ENCODE assay signal across 8 cellular contexts in the genomic region with DNA sequence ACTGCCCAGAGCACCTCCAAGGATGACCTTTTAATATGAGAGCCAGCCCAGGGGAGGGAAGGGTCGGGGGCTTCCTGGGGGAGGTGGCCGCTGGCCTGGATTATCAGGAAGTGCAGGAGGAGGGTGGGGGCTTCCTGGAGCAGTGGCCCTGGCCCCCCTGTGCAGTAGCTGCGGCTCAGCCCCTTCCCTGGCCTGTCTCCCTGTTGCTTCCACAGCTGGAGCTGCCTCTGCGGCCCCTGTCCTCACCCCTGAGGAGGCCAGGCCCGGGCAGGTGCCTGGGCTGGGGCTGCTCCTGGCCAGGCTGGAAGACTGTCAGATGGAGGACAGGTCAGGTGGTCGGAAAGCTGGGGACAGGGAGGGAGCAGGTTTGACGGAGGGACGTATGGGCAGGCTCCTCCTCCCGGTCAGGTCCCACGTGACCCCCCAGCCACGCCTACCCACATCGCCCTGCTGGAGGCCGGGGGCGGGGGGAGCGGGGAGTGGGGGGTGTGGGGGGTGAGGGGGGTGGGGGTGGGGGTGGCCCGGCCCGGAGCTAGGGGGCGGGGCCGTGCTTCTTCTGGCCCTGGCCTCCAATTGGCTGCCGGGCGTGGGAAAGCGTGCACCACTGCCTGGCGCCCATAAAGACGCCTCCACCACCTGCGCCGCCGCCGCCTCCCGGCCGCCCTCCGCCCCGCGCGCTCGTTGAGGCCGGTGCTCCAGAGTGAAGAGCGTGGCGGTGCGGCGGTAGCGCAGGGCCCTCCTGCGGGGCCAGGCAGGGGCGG. TPM values are rescaled to one million over a fixed set of nuclear protein-coding genes. Genes with fewer than 3 reads are reported as not detected.
DNase-seq lines count a peak whose midpoint lies in the region; ATAC-seq and TF ChIP-seq lines count a peak whose summit lies in the region.

No MANE protein-coding gene starts in this region.

- H3K4me1 Mint-ChIP-seq in activated CD4-positive, alpha-beta memory T cell treated with anti-CD3 and anti-CD28 coated beads for 36 hours (ENCODE audit: low read depth) = peaks cover 18% of the 10 kb centered on the region

- no peaks in the 10 kb centered on the region for H3K9me3 ChIP-seq in AG04450 (ENCODE audit: control insufficient read depth, insufficient read depth, low read length)
- no peaks in the 10 kb centered on the region for H3K9me3 ChIP-seq in duodenal mucosa (ENCODE audit: control insufficient read depth in 1 of 2, low read length in 2 of 2)
- H3K9me3 ChIP-seq in lower lobe of right lung = no peaks in the 10 kb centered on the region

- DNase-seq in AG04450 (ENCODE audit: low read depth, low spot score) (no peak), NCI-H526 (lab: John Stamatoyannopoulos, UW) (peak; percentile 74 to 93), lower lobe of right lung (peak; percentile 96)
- peak; percentile 91 for DNase-seq in activated CD4-positive, alpha-beta memory T cell treated with anti-CD3 and anti-CD28 coated beads for 36 hours
- peak; percentile 65 for DNase-seq in stimulated activated CD8-positive, alpha-beta memory T cell treated with anti-CD3 and anti-CD28 coated beads, Interleukin-12 subunit alpha, Interleukin-12 subunit beta, amount 100 ng/mL, for 24 hours (ENCODE audit: extremely low read depth)

- H3K4me1 ChIP-seq in duodenal mucosa (ENCODE audit: control insufficient read depth in 1 of 2, insufficient read depth in 2 of 2, low read length in 2 of 2) = peaks cover 33 to 67% of the 10 kb centered on the region in 2 donors
- H3K4me1 ChIP-seq in lower lobe of right lung = peaks cover 69% of the 10 kb centered on the region

- H3K4me3 ChIP-seq in AG04450 (ENCODE audit: low read depth, low read length) (peak overlapping the region; percentile 58), duodenal mucosa (ENCODE audit: low read depth in 1 of 2, low read length in 2 of 2) (peak overlapping the region; percentile 69 to 74), lower lobe of right lung (peak overlapping the region; percentile 85)

- ATAC-seq in GM18909 (IDR thresholded peaks at IDR 0.05; ENCODE audit: poor library complexity, unreplicated experiment) (peak; percentile 40), HG03175 (IDR thresholded peaks at IDR 0.05; ENCODE audit: unreplicated experiment) (peak; percentile 38), lower lobe of right lung (peak; percentile 80 to 85)

- H3K27me3 ChIP-seq in AG04450 (ENCODE audit: control insufficient read depth, insufficient read depth, low read length) (no peaks in the 10 kb centered on the region), duodenal mucosa (ENCODE audit: control insufficient read depth in 1 of 2, insufficient read depth in 2 of 2, low read length in 2 of 2) (no peaks in the 10 kb centered on the region), lower lobe of right lung (ENCODE audit: low read depth) (peaks cover 10% of the 10 kb centered on the region)

- CTCF ChIA-PET in AG04450 (lab: Charles Lee) = interaction anchor here (2.3 kb wide), 1 partner anchor 86 kb away, joined by 8 read pairs; no protein-coding TSS in a partner anchor
- CTCF ChIA-PET in activated CD4-positive, alpha-beta memory T cell treated with anti-CD3 and anti-CD28 coated beads for 36 hours (lab: Charles Lee) = interaction anchor here (0.9 to 1.3 kb wide), 5 partner anchors 10 to 131 kb away, joined by 3 to 6 read pairs (median 3); a partner anchor contains a TSS

- H3K36me3 Mint-ChIP-seq in activated CD4-positive, alpha-beta memory T cell treated with anti-CD3 and anti-CD28 coated beads for 36 hours = peaks cover 2% of the 10 kb centered on the region

- no peak for TF ChIP-seq CTCF in AG04450 (IDR thresholded peaks at IDR 0.05; ENCODE audit: low read depth, low read length)
- TF ChIP-seq CTCF in lower lobe of right lung (IDR thresholded peaks at IDR 0.05) = no peak

- no peaks in the 10 kb centered on the region for H3K27me3 Mint-ChIP-seq in activated CD4-positive, alpha-beta memory T cell treated with anti-CD3 and anti-CD28 coated beads for 36 hours

- H3K9ac ChIP-seq in duodenal mucosa (ENCODE audit: low read depth in 1 of 2, low read length in 2 of 2) = peak overlapping the region; percentile 72 to 77

- H3K27ac Mint-ChIP-seq in activated CD4-positive, alpha-beta memory T cell treated with anti-CD3 and anti-CD28 coated beads for 36 hours = peak overlapping the region; percentile 99

- intact Hi-C loops in activated CD4-positive, alpha-beta memory T cell treated with anti-CD3 and anti-CD28 coated beads for 36 hours (cut with micrococcal nuclease) = loop anchor here (2.0 to 5.0 kb wide), 4 partner anchors 97 to 349 kb away; a partner anchor contains a TSS
- intact Hi-C loops in lower lobe of right lung (cut with DNase I) = no loop called here

- H3K4me3 Mint-ChIP-seq in activated CD4-positive, alpha-beta memory T cell treated with anti-CD3 and anti-CD28 coated beads for 36 hours = peak overlapping the region; percentile 80

- H3K36me3 ChIP-seq in duodenal mucosa (ENCODE audit: control insufficient read depth in 1 of 2, insufficient read depth in 2 of 2, low read length in 2 of 2) = no peaks in the 10 kb centered on the region
- H3K36me3 ChIP-seq in lower lobe of right lung = no peaks in the 10 kb centered on the region

- POLR2A ChIA-PET in AG04450 (lab: Yijun Ruan, JAX) = interaction anchor here (1.1 kb wide), 1 partner anchor 19 kb away, joined by 6 read pairs; a partner anchor contains a TSS
- POLR2A ChIA-PET in activated CD4-positive, alpha-beta memory T cell treated with anti-CD3 and anti-CD28 coated beads for 36 hours (lab: Charles Lee) = interaction anchor here (0.8 to 5.5 kb wide), 8 partner anchors 10 to 346 kb away, joined by 3 to 65 read pairs (median 21); a partner anchor contains a TSS

- peak overlapping the region; percentile 31 for H3K27ac ChIP-seq in AG04450 (ENCODE audit: low read depth, low read length)
- peak overlapping the region; percentile 98 for H3K27ac ChIP-seq in duodenal mucosa (ENCODE audit: low read depth, low read length)
- peak overlapping the region; percentile 97 for H3K27ac ChIP-seq in lower lobe of right lung

- no peaks in the 10 kb centered on the region for H3K9me3 Mint-ChIP-seq in activated CD4-positive, alpha-beta memory T cell treated with anti-CD3 and anti-CD28 coated beads for 36 hours

RNA-seq across cellular contexts. Expression of a gene that starts 10.2 kb away (rescaled TPM):
- 5.4 and 7.9 TPM in 2 replicates for polyA plus RNA-seq in AG04450 (2011; rRNA removed)
- 3.0 and 3.4 TPM in 2 replicates for polyA minus RNA-seq in AG04450 (2011; rRNA and poly(A)+ RNA removed)
- total RNA-seq in activated CD4-positive, alpha-beta memory T cell treated with anti-CD3 and anti-CD28 coated beads for 36 hours = 100 to 1,000 TPM; 145 to 152 TPM
- 152 TPM for total RNA-seq in lower lobe of right lung

RNA-seq across cellular contexts. Expression of a gene that starts 15.9 kb away (rescaled TPM):
- not detected in 2 replicates for polyA plus RNA-seq in AG04450 (2011; rRNA removed)
- polyA minus RNA-seq in AG04450 (2011; rRNA and poly(A)+ RNA removed) = not detected in 2 replicates
- under 1 TPM in 1 of 2 experiments, not detected in 1; 0.17 TPM for total RNA-seq in activated CD4-positive, alpha-beta memory T cell treated with anti-CD3 and anti-CD28 coated beads for 36 hours
- total RNA-seq in lower lobe of right lung = 1.5 TPM

RNA-seq across cellular contexts. Expression of a gene that starts 19.5 kb away (rescaled TPM):
- 10.9 and 13.4 TPM in 2 replicates for polyA plus RNA-seq in AG04450 (2011; rRNA removed)
- 20.5 and 32.0 TPM in 2 replicates for polyA minus RNA-seq in AG04450 (2011; rRNA and poly(A)+ RNA removed)
- 10 to 100 TPM; 42.6 to 45.1 TPM for total RNA-seq in activated CD4-positive, alpha-beta memory T cell treated with anti-CD3 and anti-CD28 coated beads for 36 hours
- total RNA-seq in lower lobe of right lung = 39.2 TPM

RNA-seq across cellular contexts. Expression of a gene that starts 40.6 kb away (rescaled TPM):
- 10.2 and 14.3 TPM in 2 replicates for polyA plus RNA-seq in AG04450 (2011; rRNA removed)
- 8.3 and 11.3 TPM in 2 replicates for polyA minus RNA-seq in AG04450 (2011; rRNA and poly(A)+ RNA removed)
- total RNA-seq in activated CD4-positive, alpha-beta memory T cell treated with anti-CD3 and anti-CD28 coated beads for 36 hours = 10 to 100 TPM; 28.2 to 34.6 TPM
- total RNA-seq in lower lobe of right lung = 26.3 TPM

Comparison
In these comparisons a context has a peak if more than half of its experiments do, and no peak if none do; other contexts are left out.
1. H3K27ac ChIP-seq: peak in every context shown above with its lines; median percentile 98 in duodenal mucosa; 97 in lower lobe of right lung; 31 in AG04450.